In the genomic region with DNA sequence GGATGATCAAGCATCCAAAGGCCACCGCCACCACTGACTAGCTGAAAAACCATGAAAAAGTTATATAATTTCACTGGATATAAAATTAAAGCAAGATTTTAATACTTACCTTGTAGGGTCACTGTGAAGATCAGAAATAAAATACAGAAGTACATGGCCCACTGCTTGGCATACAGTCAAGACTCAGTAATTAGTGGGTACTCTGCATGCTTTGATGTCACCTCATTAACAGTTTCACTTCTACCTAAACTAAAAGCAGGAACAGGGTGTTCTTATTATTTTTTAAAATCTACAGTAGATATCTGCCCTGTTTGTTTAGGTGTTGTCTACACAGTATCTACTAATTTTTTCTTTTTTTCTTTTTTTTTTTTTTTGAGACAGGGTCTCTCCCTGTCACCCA, we compare ENCODE assay signal across 18 cellular contexts.
"Had no signal": no experiment of that assay in that cellular context is flagged by ENCODE, and none has a peak within 500 bp of the region (broad histone marks: within the 10 kb centered on the region; RNA-seq: fewer than 3 reads in every experiment).

No MANE protein-coding gene starts in this region.

- H3K36me3 ChIP-seq: esophagus squamous epithelium, right lobe of liver, thoracic aorta, upper lobe of left lung had no signal

- DNase-seq: cortex of kidney; effector memory CD8-positive, alpha-beta T cell; erythroblast; esophagus squamous epithelium; foreskin melanocyte; mucosa of descending colon; naive B cell; right lobe of liver; small intestine; stimulated activated CD4-positive, alpha-beta T cell treated with anti-CD3 and anti-CD28 coated beads, Interleukin-15, amount 100 ng/mL, for 24 hours; stimulated activated CD4-positive, alpha-beta T cell treated with anti-CD3 and anti-CD28 coated beads, Interleukin-2, amount 100 ng/mL, for 48 hours; stimulated activated naive B cell treated with anti-CD40 and anti-IgM and Interleukin-4, amounts not matched to agents 10 μg/mL and 1 μg/mL and 100 μg/mL, for 72 hours; upper lobe of left lung had no signal

- H3K4me3 ChIP-seq: esophagus squamous epithelium, lung, mucosa of descending colon, right lobe of liver, thoracic aorta, tibial nerve, upper lobe of left lung had no signal

- H3K9ac ChIP-seq: parathyroid adenoma had no signal

- H3K9me3 ChIP-seq: esophagus squamous epithelium, mucosa of descending colon, right lobe of liver, thoracic aorta, tibial nerve, upper lobe of left lung had no signal

- H3K27me3 ChIP-seq: esophagus squamous epithelium, right lobe of liver, tibial nerve, upper lobe of left lung had no signal

- H2AFZ ChIP-seq: parathyroid adenoma had no signal

- ATAC-seq: effector memory CD8-positive, alpha-beta T cell; mucosa of descending colon; natural killer cell treated with Interleukin-12 subunit alpha and Interleukin-12 subunit beta and Interleukin-15 and Interleukin-18, amount 100 ng/mL, for 72 hours; right lobe of liver; stimulated activated naive B cell treated with anti-CD40 and anti-IgM and Interleukin-4, amounts not matched to agents 10 μg/mL and 1 μg/mL and 100 μg/mL, for 72 hours had no signal

- H3K27ac ChIP-seq: esophagus squamous epithelium, parathyroid adenoma, right lobe of liver, thoracic aorta, tibial nerve, upper lobe of left lung had no signal
